ENCODE assay signal across 1 cellular context in the genomic region with DNA sequence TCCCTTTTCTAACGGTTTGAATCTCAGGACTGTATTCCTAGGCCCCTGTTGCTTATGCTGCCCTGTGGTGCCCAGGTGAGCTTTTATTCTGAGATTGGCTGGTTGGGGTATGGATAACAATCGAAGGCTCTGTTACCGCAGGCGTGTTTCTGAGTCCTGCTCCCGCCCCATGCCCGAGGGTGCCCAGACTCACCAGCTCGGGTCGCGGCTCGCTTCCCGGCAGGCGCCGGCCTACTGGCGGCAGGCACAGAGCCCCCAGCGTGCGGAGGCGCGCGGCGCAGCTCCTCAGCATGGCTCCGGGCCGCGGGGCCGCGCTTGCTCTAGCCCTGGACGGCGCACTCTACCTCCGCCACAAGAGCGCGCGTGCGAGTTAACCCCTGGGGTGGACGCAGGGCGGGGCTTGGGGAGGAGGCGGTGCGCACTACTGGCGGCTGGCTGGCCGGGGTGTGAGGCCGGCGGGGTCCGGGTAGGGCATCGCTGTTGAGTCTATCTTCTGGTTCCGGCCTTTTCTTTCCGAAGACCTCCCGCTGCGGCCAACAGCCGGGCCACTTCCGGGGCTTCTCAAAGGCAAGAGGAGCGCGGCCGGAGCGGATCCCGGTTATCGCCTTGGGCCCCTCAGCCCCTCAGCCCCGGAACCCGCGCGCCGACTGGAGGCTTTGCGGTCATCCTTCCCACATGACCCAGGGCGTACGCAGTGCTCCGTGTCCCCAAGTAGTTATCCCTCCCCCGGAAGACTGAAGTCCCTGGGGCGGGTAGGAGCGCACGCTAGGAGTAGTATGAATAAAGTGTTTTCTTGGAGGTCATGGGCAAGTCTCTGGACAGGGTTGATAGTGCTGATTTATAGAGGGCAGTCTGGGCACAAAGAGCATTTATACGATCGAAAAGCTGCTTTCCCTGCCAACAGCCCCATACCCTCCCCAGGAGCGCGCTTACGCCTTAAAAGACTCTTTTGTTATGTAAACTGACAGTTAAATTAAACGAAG.
TF ChIP-seq lines count a peak whose summit lies in the region.

A gene (minus strand): TSS at position 345 of the 983 bp plus-strand sequence. CDS start 53 bp downstream, at position 292.

TF ChIP-seq in H1, 55 proteins besides CTCF, POLR2A, EP300 and RAD21 (continues in another document):
- TF ChIP-seq SIX5 (IDR thresholded peaks at IDR 0.05; ENCODE audit: low read depth, low read length) (no peak), TCF12 (IDR thresholded peaks at IDR 0.05; ENCODE audit: low read depth, low read length) (0 out of 2 replicates have a peak, but pooled peaks have one; percentile 7), SUZ12 (IDR thresholded peaks at IDR 0.05; ENCODE audit: low read length) (no peak), RFX5 (IDR thresholded peaks at IDR 0.05; ENCODE audit: borderline replicate concordance, low read depth, low read length) (no peak), EGR1 (IDR thresholded peaks at IDR 0.05; ENCODE audit: borderline replicate concordance, low read depth, low read length) (peak; percentile 11; the same call in 1 of the 2 replicates), CBX8 (IDR thresholded peaks at IDR 0.05; ENCODE audit: borderline replicate concordance, low read depth, low read length) (no peak), SP2 (IDR thresholded peaks at IDR 0.05; ENCODE audit: low read length) (no peak), NANOG (IDR thresholded peaks at IDR 0.05; ENCODE audit: insufficient read depth, low read depth, low read length, poor library complexity, severe bottlenecking) (peak; percentile 11), MAFK (IDR thresholded peaks at IDR 0.05; ENCODE audit: low read depth, low read length) (no peak), CBX5 (IDR thresholded peaks at IDR 0.05; ENCODE audit: low read depth, low read length) (no peak), NRF1 (IDR thresholded peaks at IDR 0.05; ENCODE audit: low read depth, low read length) (no peak), KDM5A (IDR thresholded peaks at IDR 0.05; ENCODE audit: low read length) (no peak), FOSL1 (IDR thresholded peaks at IDR 0.05; ENCODE audit: insufficient read depth, low read depth, low read length) (0 out of 2 replicates have a peak, but pooled peaks have one; percentile 14), SIRT6 (IDR thresholded peaks at IDR 0.05; ENCODE audit: low read length) (no peak), HDAC2 (IDR thresholded peaks at IDR 0.05; ENCODE audit: borderline replicate concordance in 1 of 2, low read depth in 2 of 2, low read length in 2 of 2) (peak in 1 of 2 experiments; percentile 9; a peak in 1 of 4 replicates), HDAC6 (IDR thresholded peaks at IDR 0.05; ENCODE audit: low read depth, low read length) (no peak), ASH2L (IDR thresholded peaks at IDR 0.05; ENCODE audit: low read length) (peak; percentile 87), GTF2F1 (IDR thresholded peaks at IDR 0.05; ENCODE audit: borderline replicate concordance, low read depth, low read length) (peak; percentile 12; the same call in 1 of the 2 replicates), JUN (IDR thresholded peaks at IDR 0.05; ENCODE audit: low read depth, low read length) (no peak), SIN3A (conservative IDR thresholded peaks at IDR 0.05 in 1 of 2, IDR thresholded peaks at IDR 0.05 in 1 of 2; ENCODE audit: low read depth in 1 of 2, low read length in 2 of 2) (peak; percentile 46 to 83; a peak in 1 of 4 replicates), TAF7 (optimal IDR thresholded peaks at IDR 0.05; ENCODE audit: borderline replicate concordance, low read depth, low read length) (peak; percentile 67), GABPA (IDR thresholded peaks at IDR 0.05; ENCODE audit: borderline replicate concordance, insufficient read depth, low read length) (peak; percentile 94), YY1 (IDR thresholded peaks at IDR 0.05; ENCODE audit: low read depth, low read length) (peak; percentile 56; the same call in 1 of the 2 replicates), SRF (IDR thresholded peaks at IDR 0.05; ENCODE audit: low read depth, low read length) (peak; percentile 78), BRCA1 (IDR thresholded peaks at IDR 0.05; ENCODE audit: low read depth, low read length) (no peak), RBBP5 (IDR thresholded peaks at IDR 0.05; ENCODE audit: borderline replicate concordance, low read depth, low read length) (peak; percentile 91), PHF8 (conservative IDR thresholded peaks at IDR 0.05; ENCODE audit: low read depth, low read length) (peak; percentile 67), POU5F1 (IDR thresholded peaks at IDR 0.05; ENCODE audit: low read depth, low read length) (0 out of 2 replicates have a peak, but pooled peaks have one; percentile 57), CREB1 (IDR thresholded peaks at IDR 0.05) (peak; percentile 95), BACH1 (IDR thresholded peaks at IDR 0.05; ENCODE audit: low read length) (no peak), CHD2 (IDR thresholded peaks at IDR 0.05; ENCODE audit: low read length) (peak; percentile 56), TEAD4 (IDR thresholded peaks at IDR 0.05; ENCODE audit: low read depth, low read length) (no peak), CTBP2 (IDR thresholded peaks at IDR 0.05; ENCODE audit: borderline replicate concordance, insufficient read depth, insufficient read length, low read length) (no peak), TAF1 (IDR thresholded peaks at IDR 0.05; ENCODE audit: low read depth, low read length) (peak; percentile 77), JUND (IDR thresholded peaks at IDR 0.05; ENCODE audit: low read length) (no peak), CEBPB (IDR thresholded peaks at IDR 0.05; ENCODE audit: low read depth, low read length) (no peak), TBP (IDR thresholded peaks at IDR 0.05; ENCODE audit: low read depth, low read length) (peak; percentile 94), CHD1 (IDR thresholded peaks at IDR 0.05; ENCODE audit: low read depth, low read length) (no peak), BCL11A (IDR thresholded peaks at IDR 0.05; ENCODE audit: low read depth in 2 of 2, low read length in 2 of 2) (no peak), KDM4A (IDR thresholded peaks at IDR 0.05; ENCODE audit: low read depth, low read length, severe bottlenecking) (peak; percentile 79), SAP30 (IDR thresholded peaks at IDR 0.05; ENCODE audit: insufficient read depth, insufficient replicate concordance, low read length) (no peak), ZNF274 (IDR thresholded peaks at IDR 0.05; ENCODE audit: borderline replicate concordance, extremely low read depth, low read length) (no peak), KDM1A (IDR thresholded peaks at IDR 0.05; ENCODE audit: borderline replicate concordance, low read length) (peak; percentile 25; the same call in 1 of the 2 replicates), RNF2 (IDR thresholded peaks at IDR 0.05; ENCODE audit: borderline replicate concordance, low read depth, low read length, missing control alignments, poor library complexity, severe bottlenecking) (no peak), SP1 (IDR thresholded peaks at IDR 0.05; ENCODE audit: low read depth, low read length) (no peak; the same call in 1 of the 2 replicates), POLR2AphosphoS5 (IDR thresholded peaks at IDR 0.05; ENCODE audit: low read depth, low read length) (peak; percentile 14; the same call in 1 of the 2 replicates), EZH2 (IDR thresholded peaks at IDR 0.05; ENCODE audit: low read depth, low read length, severe bottlenecking) (no peak)
- TF ChIP-seq, protein P1, sequence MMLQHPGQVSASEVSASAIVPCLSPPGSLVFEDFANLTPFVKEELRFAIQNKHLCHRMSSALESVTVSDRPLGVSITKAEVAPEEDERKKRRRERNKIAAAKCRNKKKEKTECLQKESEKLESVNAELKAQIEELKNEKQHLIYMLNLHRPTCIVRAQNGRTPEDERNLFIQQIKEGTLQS (IDR thresholded peaks at IDR 0.05; ENCODE audit: insufficient read depth, low read depth, low read length), result 0 out of 2 replicates have a peak, but pooled peaks have one; percentile 48
- TF ChIP-seq, protein P2, sequence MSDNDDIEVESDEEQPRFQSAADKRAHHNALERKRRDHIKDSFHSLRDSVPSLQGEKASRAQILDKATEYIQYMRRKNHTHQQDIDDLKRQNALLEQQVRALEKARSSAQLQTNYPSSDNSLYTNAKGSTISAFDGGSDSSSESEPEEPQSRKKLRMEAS (IDR thresholded peaks at IDR 0.05), result peak; percentile 57; the same call in 1 of the 2 replicates
- TF ChIP-seq, protein P3, sequence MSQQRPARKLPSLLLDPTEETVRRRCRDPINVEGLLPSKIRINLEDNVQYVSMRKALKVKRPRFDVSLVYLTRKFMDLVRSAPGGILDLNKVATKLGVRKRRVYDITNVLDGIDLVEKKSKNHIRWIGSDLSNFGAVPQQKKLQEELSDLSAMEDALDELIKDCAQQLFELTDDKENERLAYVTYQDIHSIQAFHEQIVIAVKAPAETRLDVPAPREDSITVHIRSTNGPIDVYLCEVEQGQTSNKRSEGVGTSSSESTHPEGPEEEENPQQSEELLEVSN (IDR thresholded peaks at IDR 0.05), result peak; percentile 63
- TF ChIP-seq, protein P4, sequence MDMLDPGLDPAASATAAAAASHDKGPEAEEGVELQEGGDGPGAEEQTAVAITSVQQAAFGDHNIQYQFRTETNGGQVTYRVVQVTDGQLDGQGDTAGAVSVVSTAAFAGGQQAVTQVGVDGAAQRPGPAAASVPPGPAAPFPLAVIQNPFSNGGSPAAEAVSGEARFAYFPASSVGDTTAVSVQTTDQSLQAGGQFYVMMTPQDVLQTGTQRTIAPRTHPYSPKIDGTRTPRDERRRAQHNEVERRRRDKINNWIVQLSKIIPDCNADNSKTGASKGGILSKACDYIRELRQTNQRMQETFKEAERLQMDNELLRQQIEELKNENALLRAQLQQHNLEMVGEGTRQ (IDR thresholded peaks at IDR 0.05; ENCODE audit: low read length), result no peak
- TF ChIP-seq, protein P5, sequence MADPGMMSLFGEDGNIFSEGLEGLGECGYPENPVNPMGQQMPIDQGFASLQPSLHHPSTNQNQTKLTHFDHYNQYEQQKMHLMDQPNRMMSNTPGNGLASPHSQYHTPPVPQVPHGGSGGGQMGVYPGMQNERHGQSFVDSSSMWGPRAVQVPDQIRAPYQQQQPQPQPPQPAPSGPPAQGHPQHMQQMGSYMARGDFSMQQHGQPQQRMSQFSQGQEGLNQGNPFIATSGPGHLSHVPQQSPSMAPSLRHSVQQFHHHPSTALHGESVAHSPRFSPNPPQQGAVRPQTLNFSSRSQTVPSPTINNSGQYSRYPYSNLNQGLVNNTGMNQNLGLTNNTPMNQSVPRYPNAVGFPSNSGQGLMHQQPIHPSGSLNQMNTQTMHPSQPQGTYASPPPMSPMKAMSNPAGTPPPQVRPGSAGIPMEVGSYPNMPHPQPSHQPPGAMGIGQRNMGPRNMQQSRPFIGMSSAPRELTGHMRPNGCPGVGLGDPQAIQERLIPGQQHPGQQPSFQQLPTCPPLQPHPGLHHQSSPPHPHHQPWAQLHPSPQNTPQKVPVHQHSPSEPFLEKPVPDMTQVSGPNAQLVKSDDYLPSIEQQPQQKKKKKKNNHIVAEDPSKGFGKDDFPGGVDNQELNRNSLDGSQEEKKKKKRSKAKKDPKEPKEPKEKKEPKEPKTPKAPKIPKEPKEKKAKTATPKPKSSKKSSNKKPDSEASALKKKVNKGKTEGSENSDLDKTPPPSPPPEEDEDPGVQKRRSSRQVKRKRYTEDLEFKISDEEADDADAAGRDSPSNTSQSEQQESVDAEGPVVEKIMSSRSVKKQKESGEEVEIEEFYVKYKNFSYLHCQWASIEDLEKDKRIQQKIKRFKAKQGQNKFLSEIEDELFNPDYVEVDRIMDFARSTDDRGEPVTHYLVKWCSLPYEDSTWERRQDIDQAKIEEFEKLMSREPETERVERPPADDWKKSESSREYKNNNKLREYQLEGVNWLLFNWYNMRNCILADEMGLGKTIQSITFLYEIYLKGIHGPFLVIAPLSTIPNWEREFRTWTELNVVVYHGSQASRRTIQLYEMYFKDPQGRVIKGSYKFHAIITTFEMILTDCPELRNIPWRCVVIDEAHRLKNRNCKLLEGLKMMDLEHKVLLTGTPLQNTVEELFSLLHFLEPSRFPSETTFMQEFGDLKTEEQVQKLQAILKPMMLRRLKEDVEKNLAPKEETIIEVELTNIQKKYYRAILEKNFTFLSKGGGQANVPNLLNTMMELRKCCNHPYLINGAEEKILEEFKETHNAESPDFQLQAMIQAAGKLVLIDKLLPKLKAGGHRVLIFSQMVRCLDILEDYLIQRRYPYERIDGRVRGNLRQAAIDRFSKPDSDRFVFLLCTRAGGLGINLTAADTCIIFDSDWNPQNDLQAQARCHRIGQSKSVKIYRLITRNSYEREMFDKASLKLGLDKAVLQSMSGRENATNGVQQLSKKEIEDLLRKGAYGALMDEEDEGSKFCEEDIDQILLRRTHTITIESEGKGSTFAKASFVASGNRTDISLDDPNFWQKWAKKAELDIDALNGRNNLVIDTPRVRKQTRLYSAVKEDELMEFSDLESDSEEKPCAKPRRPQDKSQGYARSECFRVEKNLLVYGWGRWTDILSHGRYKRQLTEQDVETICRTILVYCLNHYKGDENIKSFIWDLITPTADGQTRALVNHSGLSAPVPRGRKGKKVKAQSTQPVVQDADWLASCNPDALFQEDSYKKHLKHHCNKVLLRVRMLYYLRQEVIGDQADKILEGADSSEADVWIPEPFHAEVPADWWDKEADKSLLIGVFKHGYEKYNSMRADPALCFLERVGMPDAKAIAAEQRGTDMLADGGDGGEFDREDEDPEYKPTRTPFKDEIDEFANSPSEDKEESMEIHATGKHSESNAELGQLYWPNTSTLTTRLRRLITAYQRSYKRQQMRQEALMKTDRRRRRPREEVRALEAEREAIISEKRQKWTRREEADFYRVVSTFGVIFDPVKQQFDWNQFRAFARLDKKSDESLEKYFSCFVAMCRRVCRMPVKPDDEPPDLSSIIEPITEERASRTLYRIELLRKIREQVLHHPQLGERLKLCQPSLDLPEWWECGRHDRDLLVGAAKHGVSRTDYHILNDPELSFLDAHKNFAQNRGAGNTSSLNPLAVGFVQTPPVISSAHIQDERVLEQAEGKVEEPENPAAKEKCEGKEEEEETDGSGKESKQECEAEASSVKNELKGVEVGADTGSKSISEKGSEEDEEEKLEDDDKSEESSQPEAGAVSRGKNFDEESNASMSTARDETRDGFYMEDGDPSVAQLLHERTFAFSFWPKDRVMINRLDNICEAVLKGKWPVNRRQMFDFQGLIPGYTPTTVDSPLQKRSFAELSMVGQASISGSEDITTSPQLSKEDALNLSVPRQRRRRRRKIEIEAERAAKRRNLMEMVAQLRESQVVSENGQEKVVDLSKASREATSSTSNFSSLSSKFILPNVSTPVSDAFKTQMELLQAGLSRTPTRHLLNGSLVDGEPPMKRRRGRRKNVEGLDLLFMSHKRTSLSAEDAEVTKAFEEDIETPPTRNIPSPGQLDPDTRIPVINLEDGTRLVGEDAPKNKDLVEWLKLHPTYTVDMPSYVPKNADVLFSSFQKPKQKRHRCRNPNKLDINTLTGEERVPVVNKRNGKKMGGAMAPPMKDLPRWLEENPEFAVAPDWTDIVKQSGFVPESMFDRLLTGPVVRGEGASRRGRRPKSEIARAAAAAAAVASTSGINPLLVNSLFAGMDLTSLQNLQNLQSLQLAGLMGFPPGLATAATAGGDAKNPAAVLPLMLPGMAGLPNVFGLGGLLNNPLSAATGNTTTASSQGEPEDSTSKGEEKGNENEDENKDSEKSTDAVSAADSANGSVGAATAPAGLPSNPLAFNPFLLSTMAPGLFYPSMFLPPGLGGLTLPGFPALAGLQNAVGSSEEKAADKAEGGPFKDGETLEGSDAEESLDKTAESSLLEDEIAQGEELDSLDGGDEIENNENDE (IDR thresholded peaks at IDR 0.05; ENCODE audit: insufficient replicate concordance, low read length), result no peak
